ENCODE assay signal across 24 cellular contexts in genomic region chr5:103425686-103426454, GRCh38.
A peak's percentile ranks its signal among the peaks of the same experiment; 100 is the strongest.
DNase-seq lines count a peak whose midpoint lies in the region; ATAC-seq and TF ChIP-seq lines count a peak whose summit lies in the region.
"Had no signal": no experiment of that assay in that cellular context is flagged by ENCODE, and none has a peak within 500 bp of the region (broad histone marks: within the 10 kb centered on the region; RNA-seq: fewer than 3 reads in every experiment).

No MANE protein-coding gene starts in this region.

- H3K9me2 ChIP-seq in PC-3 (replicated peaks; ENCODE audit: low read length): no peaks in the 10 kb centered on the region

- H3F3A ChIP-seq in PC-3 (ENCODE audit: low read length, unreplicated experiment): no peaks in the 10 kb centered on the region

- no peaks in the 10 kb centered on the region for H3K9me3 ChIP-seq in PC-3 (ENCODE audit: low read length)
- no peaks in the 10 kb centered on the region for H3K9me3 ChIP-seq in CD4-positive, alpha-beta T cell (ENCODE audit: control insufficient read depth, low read length)
- H3K9me3 ChIP-seq: A549 had no signal

- peaks cover 8% of the 10 kb centered on the region; the same call in 1 of the 2 replicates for H3K4me1 ChIP-seq in PC-3 (ENCODE audit: insufficient read depth, low read length)
- H3K4me1 ChIP-seq: A549 had no signal

- no peaks in the 10 kb centered on the region for H3K27me3 Mint-ChIP-seq in mesothelial cell of epicardium (ENCODE audit: low read depth)
- H3K27me3 Mint-ChIP-seq in CD4-positive, alpha-beta T cell: peaks cover 9% of the 10 kb centered on the region
- H3K27me3 Mint-ChIP-seq: memory B cell had no signal

- TF ChIP-seq CTCF in AG10803 (conservative IDR thresholded peaks at IDR 0.05; ENCODE audit: low read length) (no peak), PC-3 (conservative IDR thresholded peaks at IDR 0.05; ENCODE audit: low read depth, low read length) (no peak), cardiac fibroblast (IDR thresholded peaks at IDR 0.05; ENCODE audit: low read depth, low read length) (no peak), mesothelial cell of epicardium (IDR thresholded peaks at IDR 0.05; ENCODE audit: unreplicated experiment) (no peak)
- no peak for TF ChIP-seq CTCF in CD4-positive, alpha-beta T cell (IDR thresholded peaks at IDR 0.05)

- H3K79me2 ChIP-seq in PC-3 (ENCODE audit: low read length): no peaks in the 10 kb centered on the region

- H3K27me3 ChIP-seq in PC-3 (ENCODE audit: low read length): no peaks in the 10 kb centered on the region
- peaks cover 4% of the 10 kb centered on the region for H3K27me3 ChIP-seq in CD4-positive, alpha-beta T cell (ENCODE audit: control insufficient read depth, insufficient read depth, low read length)

- no peaks in the 10 kb centered on the region for H3K36me3 Mint-ChIP-seq in mesothelial cell of epicardium
- no peaks in the 10 kb centered on the region for H3K36me3 Mint-ChIP-seq in CD4-positive, alpha-beta T cell (ENCODE audit: low read depth)
- H3K36me3 Mint-ChIP-seq: memory B cell, natural killer cell had no signal

- no peak overlapping the region for H3K9ac ChIP-seq in PC-3 (ENCODE audit: low read length)

- peaks cover 5% of the 10 kb centered on the region for H3K9me3 Mint-ChIP-seq in mesothelial cell of epicardium
- no peaks in the 10 kb centered on the region for H3K9me3 Mint-ChIP-seq in CD4-positive, alpha-beta T cell
- H3K9me3 Mint-ChIP-seq: activated CD4-positive, alpha-beta T cell treated with anti-CD3 and anti-CD28 coated beads, Interleukin-2, amount 10 ng/mL, durations not matched to agents 7 days and 5 days had no signal

- no peak overlapping the region for H3K4me3 ChIP-seq in AG10803 (ENCODE audit: low read length)
- no peak overlapping the region for H3K4me3 ChIP-seq in PC-3 (ENCODE audit: low read length)
- no peak overlapping the region for H3K4me3 ChIP-seq in cardiac fibroblast (replicated peaks in 1 of 2; ENCODE audit: low read depth in 2 of 2, low read length in 2 of 2)
- H3K4me3 ChIP-seq: A549 had no signal

- H3K4me2 ChIP-seq in PC-3 (ENCODE audit: low read length): no peak overlapping the region
- H3K4me2 ChIP-seq: A549 had no signal

- peak overlapping the region; percentile 6 for H3K27ac Mint-ChIP-seq in mesothelial cell of epicardium
- no peak overlapping the region for H3K27ac Mint-ChIP-seq in CD4-positive, alpha-beta T cell
- H3K27ac Mint-ChIP-seq: activated CD4-positive, alpha-beta T cell treated with anti-CD3 and anti-CD28 coated beads, Interleukin-2, amount 10 ng/mL, durations not matched to agents 7 days and 5 days; memory B cell; natural killer cell had no signal

- intact Hi-C loops in PC-3 (cut with micrococcal nuclease) (no loop called here), cardiac septum (cut with DNase I) (no loop called here)
- intact Hi-C loops in CD4-positive, alpha-beta T cell (cut with DNase I, micrococcal nuclease): no loop called here

- H4K20me1 ChIP-seq in PC-3 (ENCODE audit: low read length): no peaks in the 10 kb centered on the region

- no peak overlapping the region for H2AFZ ChIP-seq in PC-3 (ENCODE audit: low read length)

- peaks cover 7% of the 10 kb centered on the region for H3K4me1 Mint-ChIP-seq in mesothelial cell of epicardium
- H3K4me1 Mint-ChIP-seq in CD4-positive, alpha-beta T cell (ENCODE audit: low read depth): no peaks in the 10 kb centered on the region
- H3K4me1 Mint-ChIP-seq: activated CD4-positive, alpha-beta T cell treated with anti-CD3 and anti-CD28 coated beads, Interleukin-2, amount 10 ng/mL, durations not matched to agents 7 days and 5 days; memory B cell; natural killer cell had no signal

- POLR2A ChIA-PET in PC-3 (lab: Charles Lee; ENCODE audit: unreplicated experiment): no interaction called here
- POLR2A ChIA-PET in CD4-positive, alpha-beta T cell (lab: Charles Lee): interaction anchor here (0.6 kb wide), 1 partner anchor 646 kb away, joined by 3 read pairs; no protein-coding TSS in a partner anchor

- CTCF ChIA-PET in PC-3 (lab: Charles Lee): no interaction called here
- CTCF ChIA-PET in CD4-positive, alpha-beta T cell (lab: Charles Lee): no interaction called here

- H3K4me3 Mint-ChIP-seq in mesothelial cell of epicardium: no peak overlapping the region
- no peak overlapping the region for H3K4me3 Mint-ChIP-seq in CD4-positive, alpha-beta T cell
- H3K4me3 Mint-ChIP-seq: activated CD4-positive, alpha-beta T cell treated with anti-CD3 and anti-CD28 coated beads, Interleukin-2, amount 10 ng/mL, durations not matched to agents 7 days and 5 days; memory B cell; natural killer cell had no signal

- no TSS peak for BruUV-seq in PC-3 (replicated peaks; lab: Mats Ljungman, UMichigan)

- DNase-seq in AG10803 (ENCODE audit: low read depth) (peak; percentile 60), PC-3 (peak; percentile 21), cardiac fibroblast (ENCODE audit: low read depth in 2 of 2) (peak; percentile 10 to 69), mesothelial cell of epicardium (ENCODE audit: low spot score in 2 of 2, unreplicated experiment in 2 of 2) (no peak), NCI-H2107 treated with DMSO at 0.1 percent for 48 hours (lab: John Stamatoyannopoulos, UW; ENCODE audit: unreplicated experiment) (no peak), cardiac septum (ENCODE audit: low spot score) (no peak)
- no peak for DNase-seq in CD4-positive, alpha-beta T cell
- DNase-seq: activated CD4-positive, alpha-beta T cell treated with anti-CD3 and anti-CD28 coated beads, Interleukin-2, amount 10 ng/mL, durations not matched to agents 7 days and 5 days; activated CD8-positive, alpha-beta memory T cell treated with anti-CD3 and anti-CD28 coated beads, Interleukin-2, amount 50 U/mL, for 4 hours; activated effector memory CD4-positive, alpha-beta T cell treated with Interleukin-2 at 50 U/mL for 16 hours; amniotic stem cell; GDM1; hippocampal formation; natural killer cell; NCI-H187; posterior cingulate gyrus; small intestine; stimulated activated CD4-positive, alpha-beta T cell treated with anti-CD3 and anti-CD28 coated beads, Interleukin-4, amount 100 ng/mL, for 4 hours had no signal

- H3K36me3 ChIP-seq in PC-3 (ENCODE audit: low read depth, low read length): no peaks in the 10 kb centered on the region

- H3K27ac ChIP-seq in PC-3 (ENCODE audit: low read length): no peak overlapping the region
- H3K27ac ChIP-seq in CD4-positive, alpha-beta T cell (ENCODE audit: low read depth, low read length): no peak overlapping the region
- H3K27ac ChIP-seq: A549, C4-2B, RWPE1 had no signal

- ATAC-seq in PC-3 (peak; percentile 57), HG02610 (IDR thresholded peaks at IDR 0.05; ENCODE audit: unreplicated experiment) (no peak)
- no peak for ATAC-seq in CD4-positive, alpha-beta T cell (ENCODE audit: poor library complexity)
- ATAC-seq: A549, HepG2, natural killer cell had no signal

Comparison
In these comparisons a context has a peak if more than half of its experiments do, and no peak if none do; other contexts are left out.
1. DNase-seq: peak in AG10803 (single experiment), PC-3 (single experiment) and cardiac fibroblast (2 of 2); none in mesothelial cell of epicardium (0 of 2), NCI-H2107 treated with DMSO at 0.1 percent for 48 hours (single experiment), CD4-positive, alpha-beta T cell (0 of 10) and cardiac septum (single experiment).